Comparison of ENCODE assay signal across 26 cellular contexts in genomic region chrX:78624884-78625283, GRCh38. TPM values are rescaled to one million over a fixed set of nuclear protein-coding genes. Genes with fewer than 3 reads are reported as not detected.
DNase-seq lines count a peak whose midpoint lies in the region; ATAC-seq, FAIRE-seq and TF ChIP-seq lines count a peak whose summit lies in the region.
"Had no signal": no experiment of that assay in that cellular context is flagged by ENCODE, and none has a peak within 500 bp of the region (broad histone marks: within the 10 kb centered on the region; RNA-seq: fewer than 3 reads in every experiment).

No MANE protein-coding gene starts in this region.

- H3K9me3 Mint-ChIP-seq in astrocyte (ENCODE audit: unreplicated experiment) = no peaks in the 10 kb centered on the region
- H3K9me3 Mint-ChIP-seq: T-helper 1 cell treated with Interleukin-12 subunit alpha and Interleukin-12 subunit beta and Interleukin-4 antibody, amounts not matched to agents 30 μg/mL and 1 μg/mL, for 36 hours had no signal

- intact Hi-C loops in esophagus squamous epithelium (cut with DNase I) = no loop called here

- H3K27ac Mint-ChIP-seq in astrocyte (ENCODE audit: unreplicated experiment) = no peak overlapping the region
- H3K27ac Mint-ChIP-seq: CD14-positive monocyte had no signal

- no peaks in the 10 kb centered on the region for H3K79me2 ChIP-seq in astrocyte (ENCODE audit: insufficient read depth, low read length)

- peak overlapping the region; percentile 53 for H3K27ac ChIP-seq in KOPT-K1 (ENCODE audit: low read depth, low read length, poor library complexity, severe bottlenecking)
- H3K27ac ChIP-seq in astrocyte (ENCODE audit: low read depth, low read length) = no peak overlapping the region
- H3K27ac ChIP-seq in esophagus squamous epithelium = no peak overlapping the region
- H3K27ac ChIP-seq: GM23248, KMS-11, PC-9, RWPE1, SJCRH30 had no signal

- H3K4me3 ChIP-seq in astrocyte (ENCODE audit: insufficient read depth, low read depth, low read length) (no peak overlapping the region), esophagus squamous epithelium (no peak overlapping the region)
- H3K4me3 ChIP-seq: GM12878, GM23248, HAP-1, PC-9, SJCRH30 had no signal

- peaks cover 8% of the 10 kb centered on the region for H3K4me1 Mint-ChIP-seq in astrocyte (ENCODE audit: low read depth, unreplicated experiment)

- ATAC-seq in GM18502 (IDR thresholded peaks at IDR 0.05; ENCODE audit: poor library complexity, unreplicated experiment) = peak; percentile 20
- no peak for ATAC-seq in HG02885 (IDR thresholded peaks at IDR 0.05; ENCODE audit: poor library complexity, unreplicated experiment)
- ATAC-seq in GM21825 (IDR thresholded peaks at IDR 0.05; ENCODE audit: unreplicated experiment) = no peak

- no peak overlapping the region for H2AFZ ChIP-seq in astrocyte (ENCODE audit: low read depth, low read length)
- H2AFZ ChIP-seq: GM23248, PC-9 had no signal

- no peaks in the 10 kb centered on the region for H3K27me3 Mint-ChIP-seq in astrocyte (ENCODE audit: low read depth, unreplicated experiment)

- no peak for TF ChIP-seq POLR2A in esophagus squamous epithelium (IDR thresholded peaks at IDR 0.05)

- H3K27me3 ChIP-seq in astrocyte (ENCODE audit: insufficient read depth, low read length) (no peaks in the 10 kb centered on the region), esophagus squamous epithelium (no peaks in the 10 kb centered on the region)
- H3K27me3 ChIP-seq: SJCRH30 had no signal

- H3K36me3 Mint-ChIP-seq in astrocyte (ENCODE audit: low read depth, unreplicated experiment) = no peaks in the 10 kb centered on the region
- H3K36me3 Mint-ChIP-seq: CD14-positive monocyte had no signal

- H3K9me3 ChIP-seq in KOPT-K1 (ENCODE audit: insufficient read depth, low read length, poor library complexity, severe bottlenecking) (peaks cover 12% of the 10 kb centered on the region), astrocyte (ENCODE audit: insufficient read depth, low read depth, low read length) (no peaks in the 10 kb centered on the region), esophagus squamous epithelium (no peaks in the 10 kb centered on the region)
- H3K9me3 ChIP-seq: HAP-1, SJCRH30 had no signal

- no peak for DNase-seq in astrocyte (ENCODE audit: low read depth)
- DNase-seq in left kidney (ENCODE audit: low read depth, low spot score) = peak; percentile 16
- no peak for DNase-seq in stimulated activated CD4-positive, alpha-beta T cell treated with anti-CD3 and anti-CD28 coated beads, Interleukin-4, amount 100 ng/mL, for 1 hour
- no peak for DNase-seq in esophagus squamous epithelium (lab: John Stamatoyannopoulos, UW)
- DNase-seq: ACHN, COR-L47, GM23248, NCI-H1105, NCI-H1694, NCI-H2107, NCI-H510A treated with DMSO at 0.1 percent for 48 hours, NCI-H774, PC-9 had no signal

- H4K20me1 ChIP-seq in astrocyte (ENCODE audit: insufficient read depth, low read length) = no peaks in the 10 kb centered on the region

- no peak overlapping the region for H3K4me3 Mint-ChIP-seq in astrocyte (ENCODE audit: unreplicated experiment)
- H3K4me3 Mint-ChIP-seq: CD14-positive monocyte; T-helper 1 cell treated with Interleukin-12 subunit alpha and Interleukin-12 subunit beta and Interleukin-4 antibody, amounts not matched to agents 30 μg/mL and 1 μg/mL, for 36 hours had no signal

- H3K36me3 ChIP-seq in KOPT-K1 (ENCODE audit: insufficient read depth, low read length) (no peaks in the 10 kb centered on the region), astrocyte (ENCODE audit: insufficient read depth, low read length) (no peaks in the 10 kb centered on the region), esophagus squamous epithelium (no peaks in the 10 kb centered on the region)
- H3K36me3 ChIP-seq: HAP-1, SJCRH30 had no signal

- peak; percentile 80 for FAIRE-seq in astrocyte (lab: Jason Lieb, UNC)
- FAIRE-seq: GM12878 had no signal

- no peak overlapping the region for H3K9ac ChIP-seq in astrocyte (ENCODE audit: low read length)
- H3K9ac ChIP-seq: GM23248, KMS-11 had no signal

- H3K4me2 ChIP-seq in astrocyte (ENCODE audit: low read length) = no peak overlapping the region
- H3K4me2 ChIP-seq: KMS-11, PC-9 had no signal

- TF ChIP-seq CTCF in astrocyte (IDR thresholded peaks at IDR 0.05; ENCODE audit: insufficient read depth, low read depth, low read length) = no peak
- no peak for TF ChIP-seq CTCF in esophagus squamous epithelium (IDR thresholded peaks at IDR 0.05)

- H3K4me1 ChIP-seq in astrocyte (ENCODE audit: insufficient read depth, low read length) (no peaks in the 10 kb centered on the region), esophagus squamous epithelium (no peaks in the 10 kb centered on the region)
- H3K4me1 ChIP-seq: HAP-1, SJCRH30 had no signal

RNA-seq across cellular contexts. Expression of gene RTL3, which starts 34.2 kb away (rescaled TPM):
- total RNA-seq in astrocyte = 0.95 and 1.7 TPM in 2 replicates
- total RNA-seq in esophagus squamous epithelium = under 1 TPM in 2 of 4 donors, not detected in 2; 0.19 to 0.21 TPM
- total RNA-seq: Daoy, MCF 10A, PC-9, SJCRH30 had no signal
